ENCODE assay signal across 15 cellular contexts in genomic region chr22:44574581-44575343, GRCh38.
A peak's percentile ranks its signal among the peaks of the same experiment; 100 is the strongest.
DNase-seq lines count a peak whose midpoint lies in the region; ATAC-seq and TF ChIP-seq lines count a peak whose summit lies in the region.
"Had no signal": no experiment of that assay in that cellular context is flagged by ENCODE, and none has a peak within 500 bp of the region (broad histone marks: within the 10 kb centered on the region; RNA-seq: fewer than 3 reads in every experiment).

No MANE protein-coding gene starts in this region.

- no peak for ATAC-seq in activated CD4-positive, CD25-positive, alpha-beta regulatory T cell treated with anti-CD3 and anti-CD28 coated beads, Interleukin-2, amount 50 U/mL, for 24 hours
- no peak for ATAC-seq in GM21723 (IDR thresholded peaks at IDR 0.05; ENCODE audit: unreplicated experiment)

- peak; percentile 20 for DNase-seq in activated CD4-positive, CD25-positive, alpha-beta regulatory T cell treated with anti-CD3 and anti-CD28 coated beads, Interleukin-2, amount 50 U/mL, for 72 hours
- DNase-seq in Peyer's patch (peak in 2 of 3 donors; percentile 15 to 22), fibroblast of the aortic adventitia (ENCODE audit: low read depth) (peak; percentile 34), ovary (peak in 3 of 5 donors; percentile 5 to 24 (median 12)), HuH-7 (ENCODE audit: low spot score) (no peak), NCI-H526 treated with DMSO at 0.1 percent for 48 hours (lab: John Stamatoyannopoulos, UW) (no peak)
- DNase-seq: 8988T; activated CD4-positive, alpha-beta T cell treated with anti-CD3 and anti-CD28 coated beads for 48 hours; esophagus squamous epithelium; naive B cell; NCI-H2171 treated with DMSO at 0.1 percent for 48 hours; NCI-H774 had no signal

- H3K36me3 ChIP-seq in Peyer's patch: no peaks in the 10 kb centered on the region
- no peaks in the 10 kb centered on the region for H3K36me3 ChIP-seq in ovary
- H3K36me3 ChIP-seq: BLaER1 treated with 17β-estradiol and CSF1 and Interleukin-3, amounts not matched to agents 10 nM and 100 nM; esophagus squamous epithelium had no signal

- H3K9me3 ChIP-seq in Peyer's patch (no peaks in the 10 kb centered on the region), ovary (no peaks in the 10 kb centered on the region)
- H3K9me3 ChIP-seq: esophagus squamous epithelium had no signal

- H3K27me3 ChIP-seq in Peyer's patch (no peaks in the 10 kb centered on the region), ovary (no peaks in the 10 kb centered on the region)
- H3K27me3 ChIP-seq: BLaER1 treated with 17β-estradiol and CSF1 and Interleukin-3, amounts not matched to agents 10 nM and 100 nM had no signal

- no peak overlapping the region for H3K4me3 ChIP-seq in Peyer's patch
- no peak overlapping the region for H3K4me3 ChIP-seq in fibroblast of the aortic adventitia (ENCODE audit: low read depth, low read length)
- no peak overlapping the region for H3K4me3 ChIP-seq in ovary
- H3K4me3 ChIP-seq: BLaER1 treated with 17β-estradiol and CSF1 and Interleukin-3, amounts not matched to agents 10 nM and 100 nM; esophagus squamous epithelium had no signal

- no peak for TF ChIP-seq EP300 in ovary (IDR thresholded peaks at IDR 0.05)

- intact Hi-C loops in ovary (cut with DNase I): no loop called here

- TF ChIP-seq CTCF in Peyer's patch (IDR thresholded peaks at IDR 0.05) (no peak), fibroblast of the aortic adventitia (IDR thresholded peaks at IDR 0.05; ENCODE audit: insufficient read depth, low read length) (no peak), ovary (IDR thresholded peaks at IDR 0.05) (no peak)

- WGBS in ovary, 3 donors: 62 to 69% (median 64%) methylated on average over 20 of the region's 20 CpGs

- H3K4me1 ChIP-seq in Peyer's patch (no peaks in the 10 kb centered on the region), ovary (ENCODE audit: insufficient read depth) (peaks cover 5% of the 10 kb centered on the region)

- TF ChIP-seq POLR2A in Peyer's patch (IDR thresholded peaks at IDR 0.05) (no peak), ovary (IDR thresholded peaks at IDR 0.05) (no peak)

- H3K27ac ChIP-seq in Peyer's patch (no peak overlapping the region), ovary (no peak overlapping the region)
- H3K27ac ChIP-seq: BLaER1 treated with 17β-estradiol and CSF1 and Interleukin-3, amounts not matched to agents 10 nM and 100 nM had no signal

Comparison
In these comparisons a context has a peak if more than half of its experiments do, and no peak if none do; other contexts are left out.
1. DNase-seq: peak in activated CD4-positive, CD25-positive, alpha-beta regulatory T cell treated with anti-CD3 and anti-CD28 coated beads, Interleukin-2, amount 50 U/mL, for 72 hours (single experiment), Peyer's patch (2 of 3), fibroblast of the aortic adventitia (single experiment) and ovary (3 of 5); none in HuH-7 (single experiment) and NCI-H526 treated with DMSO at 0.1 percent for 48 hours (single experiment).